Comparison of ENCODE assay signal across 8 cellular contexts in genomic region chr3:49671291-49672288, GRCh38. TPM values are rescaled to one million over a fixed set of nuclear protein-coding genes. Genes with fewer than 3 reads are reported as not detected.
DNase-seq lines count a peak whose midpoint lies in the region; ATAC-seq and TF ChIP-seq lines count a peak whose summit lies in the region.

No MANE protein-coding gene starts in this region.

- peaks cover 2% of the 10 kb centered on the region for H3K27me3 Mint-ChIP-seq in neural crest cell (ENCODE audit: low read depth)

- peaks cover under 1 to 12% (median 10%) of the 10 kb centered on the region in 4 donors for H3K36me3 ChIP-seq in esophagus muscularis mucosa
- no peaks in the 10 kb centered on the region for H3K36me3 ChIP-seq in transverse colon

- peaks cover 37% of the 10 kb centered on the region for H3K4me1 Mint-ChIP-seq in neural crest cell

- intact Hi-C loops in esophagus muscularis mucosa (cut with DNase I): loop anchor here (2.0 kb wide), 1 partner anchor 131 kb away; no protein-coding TSS in a partner anchor
- intact Hi-C loops in transverse colon (cut with DNase I; ENCODE audit: low total_unique reads): loop anchor here (5.0 kb wide), 1 partner anchor 129 kb away; no protein-coding TSS in a partner anchor

- no peak for TF ChIP-seq EP300 in esophagus muscularis mucosa (IDR thresholded peaks at IDR 0.05)
- TF ChIP-seq EP300 in transverse colon (IDR thresholded peaks at IDR 0.05; ENCODE audit: low read depth): no peak

- no peaks in the 10 kb centered on the region for H3K36me3 Mint-ChIP-seq in neural crest cell (ENCODE audit: low read depth)

- no peak overlapping the region for H3K27ac ChIP-seq in esophagus muscularis mucosa (replicated peaks in 1 of 4)
- no peak overlapping the region for H3K27ac ChIP-seq in transverse colon

- peak; percentile 72 to 86 (median 78) for TF ChIP-seq CTCF in esophagus muscularis mucosa (IDR thresholded peaks at IDR 0.05)
- peak; percentile 91 for TF ChIP-seq CTCF in neural crest cell (conservative IDR thresholded peaks at IDR 0.05)
- peak; percentile 79 to 86 (median 81) for TF ChIP-seq CTCF in transverse colon (IDR thresholded peaks at IDR 0.05)

- no peak for ATAC-seq in GM19463 (IDR thresholded peaks at IDR 0.05; ENCODE audit: unreplicated experiment)

- DNase-seq in Ammon's horn (ENCODE audit: low spot score) (peak; percentile 78), HuH-7 (ENCODE audit: low spot score) (peak; percentile 88), esophagus muscularis mucosa (ENCODE audit: extremely low spot score) (no peak), neural crest cell (ENCODE audit: low read depth, low spot score) (peak; percentile 67), transverse colon (peak; percentile 79), DMS 273 treated with DMSO at 0.1 percent for 48 hours (lab: John Stamatoyannopoulos, UW) (no peak)
- peak; percentile 39 to 60 (median 42) for DNase-seq in activated CD8-positive, alpha-beta memory T cell treated with anti-CD3 and anti-CD28 coated beads for 48 hours (ENCODE audit: low read depth in 2 of 3, low spot score in 2 of 3)

- H3K4me3 ChIP-seq in esophagus muscularis mucosa (no peak overlapping the region), transverse colon (no peak overlapping the region)

- H3K27me3 ChIP-seq in esophagus muscularis mucosa: peaks cover 0 to 24% (median 2%) of the 10 kb centered on the region in 4 donors
- peaks cover 16% of the 10 kb centered on the region for H3K27me3 ChIP-seq in transverse colon

- H3K4me1 ChIP-seq in esophagus muscularis mucosa: peaks cover 15 to 27% (median 23%) of the 10 kb centered on the region in 4 donors
- peaks cover 9 to 16% (median 12%) of the 10 kb centered on the region in 4 donors for H3K4me1 ChIP-seq in transverse colon

- no peaks in the 10 kb centered on the region for H3K9me3 Mint-ChIP-seq in neural crest cell

- peak overlapping the region; percentile 88 for H3K4me3 Mint-ChIP-seq in neural crest cell

- WGBS in esophagus muscularis mucosa: 48% methylated on average over 10 of the region's 11 CpGs
- WGBS in transverse colon (ENCODE audit: low coverage in 1 of 2), 2 donors: 36 to 37% methylated on average over 8 to 11 of the region's 11 CpGs

- in situ Hi-C loops in transverse colon (cut with MboI; ENCODE audit: low pct_ligation_motif_present in 1 of 4, low pct_unique_long_range_greater_than_20kb in 1 of 4, low sequenced_read_pairs in 3 of 4): loop anchor here in 3 of 4 donors (5.0 to 10.0 kb wide), 3 partner anchors 127 to 137 kb away; no protein-coding TSS in a partner anchor

- H3K27ac Mint-ChIP-seq in neural crest cell (ENCODE audit: unreplicated experiment): no peak overlapping the region

- no peak for TF ChIP-seq POLR2A in esophagus muscularis mucosa (IDR thresholded peaks at IDR 0.05; ENCODE audit: low read depth)
- TF ChIP-seq POLR2A in transverse colon (IDR thresholded peaks at IDR 0.05): no peak

- H3K9me3 ChIP-seq in esophagus muscularis mucosa (no peaks in the 10 kb centered on the region), transverse colon (no peaks in the 10 kb centered on the region)

RNA-seq across cellular contexts. Expression of gene APEH, which starts 2.6 kb away (rescaled TPM):
- 10 to 100 TPM; 48.2 to 75.5 (median 68.1) TPM for total RNA-seq in esophagus muscularis mucosa
- total RNA-seq in neural crest cell: 150 and 162 TPM in 2 replicates
- total RNA-seq in transverse colon: 100 to 1,000 TPM in 3 of 4 donors, 10 to 100 TPM in 1; 53.9 to 151 (median 116) TPM

RNA-seq across cellular contexts. Expression of gene MST1, which starts 17.7 kb away (rescaled TPM):
- total RNA-seq in esophagus muscularis mucosa: 1 to 10 TPM; 1.7 to 4.7 (median 3.8) TPM
- 15.0 and 18.1 TPM in 2 replicates for total RNA-seq in neural crest cell
- 100 to 1,000 TPM in 1 of 4 donors, 10 to 100 TPM in 3; 12.2 to 116 (median 15.1) TPM for total RNA-seq in transverse colon

RNA-seq across cellular contexts. Expression of gene RNF123, which starts 17.8 kb away (rescaled TPM):
- total RNA-seq in esophagus muscularis mucosa: 10 to 100 TPM; 23.4 to 36.2 (median 31.5) TPM
- 42.4 and 44.9 TPM in 2 replicates for total RNA-seq in neural crest cell
- 10 to 100 TPM; 34.6 to 99.5 (median 52.1) TPM for total RNA-seq in transverse colon

RNA-seq across cellular contexts. Expression of gene AMIGO3, which starts 47.9 kb away (rescaled TPM):
- total RNA-seq in esophagus muscularis mucosa: 1 to 10 TPM in 2 of 4 donors, not detected in 2; 1.2 to 1.7 TPM
- 0.89 and 0.96 TPM in 2 replicates for total RNA-seq in neural crest cell
- under 1 TPM in 2 of 4 donors, not detected in 2; 0.68 to 0.79 TPM for total RNA-seq in transverse colon

RNA-seq across cellular contexts. Expression of gene GMPPB, which starts 52.2 kb away (rescaled TPM):
- total RNA-seq in esophagus muscularis mucosa: 10 to 100 TPM; 12.0 to 18.9 (median 17.6) TPM
- total RNA-seq in neural crest cell: 40.1 and 46.1 TPM in 2 replicates
- 10 to 100 TPM; 37.2 to 53.9 (median 44.2) TPM for total RNA-seq in transverse colon

Comparison
In these comparisons a context has a peak if more than half of its experiments do, and no peak if none do; other contexts are left out.
1. DNase-seq: peak in Ammon's horn (single experiment), HuH-7 (single experiment), activated CD8-positive, alpha-beta memory T cell treated with anti-CD3 and anti-CD28 coated beads for 48 hours (3 of 3), neural crest cell (single experiment) and transverse colon (single experiment); none in esophagus muscularis mucosa (single experiment) and DMS 273 treated with DMSO at 0.1 percent for 48 hours (single experiment).
2. Peak in every context shown above with its lines, with median percentiles within 50 percentile points of each other: CTCF ChIP-seq.